ENCODE assay signal across 2 cellular contexts in genomic region chrX:151396827-151397740, GRCh38.
TF ChIP-seq lines count a peak whose summit lies in the region.

Gene VMA21 (plus strand): TSS chrX:151397206. CDS start chrX:151397309, 103 bp downstream.

TF ChIP-seq in HCT116, 20 proteins besides CTCF, POLR2A, EP300 and RAD21 (continued from another document):
- TF ChIP-seq SP1 (IDR thresholded peaks at IDR 0.05; ENCODE audit: low read depth) (no peak), EGR1 (IDR thresholded peaks at IDR 0.05; ENCODE audit: low read depth) (peak; percentile 83), YY1 (IDR thresholded peaks at IDR 0.05; ENCODE audit: extremely low read depth, insufficient replicate concordance, low read depth, low read length) (no peak), REST (IDR thresholded peaks at IDR 0.05; ENCODE audit: low read depth) (no peak), ZFX (IDR thresholded peaks at IDR 0.05) (peak; percentile 73), ZNF274 (IDR thresholded peaks at IDR 0.05; ENCODE audit: low read depth, low read length) (no peak), POLR2AphosphoS5 (IDR thresholded peaks at IDR 0.05; ENCODE audit: low read depth, low read length) (peak; percentile 71), ELF1 (IDR thresholded peaks at IDR 0.05; ENCODE audit: borderline replicate concordance, low read depth) (no peak)
- TF ChIP-seq, protein P1, sequence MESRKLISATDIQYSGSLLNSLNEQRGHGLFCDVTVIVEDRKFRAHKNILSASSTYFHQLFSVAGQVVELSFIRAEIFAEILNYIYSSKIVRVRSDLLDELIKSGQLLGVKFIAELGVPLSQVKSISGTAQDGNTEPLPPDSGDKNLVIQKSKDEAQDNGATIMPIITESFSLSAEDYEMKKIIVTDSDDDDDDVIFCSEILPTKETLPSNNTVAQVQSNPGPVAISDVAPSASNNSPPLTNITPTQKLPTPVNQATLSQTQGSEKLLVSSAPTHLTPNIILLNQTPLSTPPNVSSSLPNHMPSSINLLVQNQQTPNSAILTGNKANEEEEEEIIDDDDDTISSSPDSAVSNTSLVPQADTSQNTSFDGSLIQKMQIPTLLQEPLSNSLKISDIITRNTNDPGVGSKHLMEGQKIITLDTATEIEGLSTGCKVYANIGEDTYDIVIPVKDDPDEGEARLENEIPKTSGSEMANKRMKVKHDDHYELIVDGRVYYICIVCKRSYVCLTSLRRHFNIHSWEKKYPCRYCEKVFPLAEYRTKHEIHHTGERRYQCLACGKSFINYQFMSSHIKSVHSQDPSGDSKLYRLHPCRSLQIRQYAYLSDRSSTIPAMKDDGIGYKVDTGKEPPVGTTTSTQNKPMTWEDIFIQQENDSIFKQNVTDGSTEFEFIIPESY (IDR thresholded peaks at IDR 0.05; ENCODE audit: extremely low read depth, insufficient replicate concordance, low read length), result no peak
- TF ChIP-seq, protein P2, sequence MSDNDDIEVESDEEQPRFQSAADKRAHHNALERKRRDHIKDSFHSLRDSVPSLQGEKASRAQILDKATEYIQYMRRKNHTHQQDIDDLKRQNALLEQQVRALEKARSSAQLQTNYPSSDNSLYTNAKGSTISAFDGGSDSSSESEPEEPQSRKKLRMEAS (IDR thresholded peaks at IDR 0.05), result peak; percentile 81

TF ChIP-seq in SK-N-SH, 30 proteins besides CTCF, POLR2A, EP300 and RAD21 (continued from another document):
- TF ChIP-seq, protein P3, sequence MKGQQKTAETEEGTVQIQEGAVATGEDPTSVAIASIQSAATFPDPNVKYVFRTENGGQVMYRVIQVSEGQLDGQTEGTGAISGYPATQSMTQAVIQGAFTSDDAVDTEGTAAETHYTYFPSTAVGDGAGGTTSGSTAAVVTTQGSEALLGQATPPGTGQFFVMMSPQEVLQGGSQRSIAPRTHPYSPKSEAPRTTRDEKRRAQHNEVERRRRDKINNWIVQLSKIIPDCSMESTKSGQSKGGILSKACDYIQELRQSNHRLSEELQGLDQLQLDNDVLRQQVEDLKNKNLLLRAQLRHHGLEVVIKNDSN (IDR thresholded peaks at IDR 0.05; ENCODE audit: borderline replicate concordance, low read depth), result peak; percentile 78
- TF ChIP-seq POLR2AphosphoS5 (IDR thresholded peaks at IDR 0.05; ENCODE audit: low read depth, low read length), result 0 out of 2 replicates have a peak, but pooled peaks have one; percentile 34
- TF ChIP-seq YY1 (IDR thresholded peaks at IDR 0.05; ENCODE audit: low read depth), result no peak
- TF ChIP-seq CHD2 (IDR thresholded peaks at IDR 0.05; ENCODE audit: low read length, partially characterized antibody), result peak; percentile 7
